In the genomic region with DNA sequence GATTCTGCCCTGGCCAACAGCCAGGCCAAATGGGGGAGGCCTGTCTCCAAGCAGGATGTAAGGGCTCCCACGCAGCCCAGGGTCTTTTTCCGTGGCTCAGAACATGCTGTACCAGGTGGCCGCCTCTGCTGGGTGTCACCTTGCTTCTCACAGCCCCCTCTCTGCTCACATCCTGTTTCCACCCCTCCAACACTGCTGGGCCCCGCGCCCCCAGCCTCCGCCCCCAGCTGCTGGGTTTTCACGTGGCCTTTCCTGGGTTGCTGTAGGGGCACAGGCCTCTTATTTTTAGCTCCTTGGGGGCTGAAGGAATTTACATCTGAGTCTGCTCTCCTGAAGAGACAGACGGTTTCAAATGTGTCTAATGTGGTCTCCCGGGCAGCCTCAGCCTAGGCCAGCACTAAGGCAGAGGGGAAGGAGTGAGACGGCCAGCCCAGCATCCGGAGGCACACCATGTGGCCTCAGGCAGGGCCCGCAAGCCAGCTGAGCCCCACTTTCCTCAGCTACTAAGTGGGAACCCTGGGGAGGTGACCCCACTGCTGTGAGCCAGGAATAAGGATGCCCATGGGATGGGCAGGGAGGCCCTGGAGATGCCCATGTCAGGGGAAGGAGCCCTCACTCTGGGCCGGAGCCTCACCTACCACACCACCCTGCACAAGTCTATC, we compare ENCODE assay signal across 10 cellular contexts. TPM values are rescaled to one million over a fixed set of nuclear protein-coding genes. Genes with fewer than 3 reads are reported as not detected.
DNase-seq lines count a peak whose midpoint lies in the region; ATAC-seq and TF ChIP-seq lines count a peak whose summit lies in the region.
"Had no signal": no experiment of that assay in that cellular context is flagged by ENCODE, and none has a peak within 500 bp of the region (broad histone marks: within the 10 kb centered on the region; RNA-seq: fewer than 3 reads in every experiment).

No MANE protein-coding gene starts in this region.

- H3K27me3 Mint-ChIP-seq in glutamatergic neuron (ENCODE audit: unreplicated experiment) = peaks cover 14% of the 10 kb centered on the region
- peaks cover 6% of the 10 kb centered on the region for H3K27me3 Mint-ChIP-seq in type B pancreatic cell

- ATAC-seq in HG02973 (IDR thresholded peaks at IDR 0.05; ENCODE audit: unreplicated experiment) = peak; percentile 63

- H3K27ac ChIP-seq in substantia nigra (ENCODE audit: low read depth, low read length, poor library complexity, severe bottlenecking) = peak overlapping the region; percentile 84
- H3K27ac ChIP-seq: SJSA1 had no signal

- H3K27ac Mint-ChIP-seq in glutamatergic neuron (ENCODE audit: unreplicated experiment) = peak overlapping the region; percentile 62
- no peak overlapping the region for H3K27ac Mint-ChIP-seq in type B pancreatic cell

- no peak overlapping the region for H3K4me3 Mint-ChIP-seq in glutamatergic neuron (ENCODE audit: unreplicated experiment)
- H3K4me3 Mint-ChIP-seq in type B pancreatic cell = no peak overlapping the region

- TF ChIP-seq POLR2A in GM18951 (IDR thresholded peaks at IDR 0.05; ENCODE audit: extremely low read depth, insufficient read depth, insufficient read length) = peak; percentile 63

- peak; percentile 74 to 77 for DNase-seq in activated CD4-positive, alpha-beta T cell treated with anti-CD3 and anti-CD28 coated beads, Interleukin-2, amount 50 U/mL, for 24 hours (ENCODE audit: low read depth in 1 of 2, low spot score in 1 of 2)
- DNase-seq in glutamatergic neuron (no peak), substantia nigra (lab: John Stamatoyannopoulos, UW) (peak in 3 of 49 donors; percentile 19 to 53 (median 44)), NCI-H2107 (lab: John Stamatoyannopoulos, UW) (no peak), type B pancreatic cell (ENCODE audit: extremely low spot score, unreplicated experiment) (no peak), NOMO-1 treated with dmso at 0.1 percent for 144 hours (lab: John Stamatoyannopoulos, UW; ENCODE audit: unreplicated experiment) (no peak)

- in situ Hi-C loops in GM18951 (cut with MboI; ENCODE audit: low sequenced_read_pairs, unreplicated experiment) = no loop called here

- H3K9me3 Mint-ChIP-seq in glutamatergic neuron (ENCODE audit: unreplicated experiment) (peaks cover 4% of the 10 kb centered on the region), type B pancreatic cell (no peaks in the 10 kb centered on the region)

- H3K4me1 Mint-ChIP-seq in glutamatergic neuron (ENCODE audit: low read depth, unreplicated experiment) (peaks cover 9% of the 10 kb centered on the region), type B pancreatic cell (ENCODE audit: unreplicated experiment) (peaks cover 4% of the 10 kb centered on the region)

- H3K36me3 Mint-ChIP-seq in glutamatergic neuron (ENCODE audit: unreplicated experiment) (peaks cover 7% of the 10 kb centered on the region), type B pancreatic cell (no peaks in the 10 kb centered on the region)

- TF ChIP-seq CTCF in glutamatergic neuron (IDR thresholded peaks at IDR 0.05; ENCODE audit: partially characterized antibody, unreplicated experiment) = no peak
- no peak for TF ChIP-seq CTCF in type B pancreatic cell (conservative IDR thresholded peaks at IDR 0.05)

RNA-seq across cellular contexts. Expression of a gene that starts 18.7 kb away (rescaled TPM):
- total RNA-seq in glutamatergic neuron (ENCODE audit: unreplicated experiment) (0.34 TPM), type B pancreatic cell (ENCODE audit: low replicate concordance) (4.3 and 4.5 TPM in 2 replicates)

RNA-seq across cellular contexts. Expression of a gene that starts 25.6 kb away (rescaled TPM):
- total RNA-seq in glutamatergic neuron (ENCODE audit: unreplicated experiment) = not detected
- 0.93 TPM in 1 of 2 replicates, not detected in the other for total RNA-seq in type B pancreatic cell (ENCODE audit: low replicate concordance)
- total RNA-seq: lung, SJSA1 had no signal

RNA-seq across cellular contexts. Expression of a gene that starts 44.7 kb away (rescaled TPM):
- 100 TPM for total RNA-seq in glutamatergic neuron (ENCODE audit: unreplicated experiment)
- total RNA-seq in type B pancreatic cell (ENCODE audit: low replicate concordance) = 133 and 146 TPM in 2 replicates

RNA-seq across cellular contexts. Expression of a gene that starts 47.5 kb away (rescaled TPM):
- 0.91 TPM for total RNA-seq in glutamatergic neuron (ENCODE audit: unreplicated experiment)
- 2.4 and 13.9 TPM in 2 replicates for total RNA-seq in type B pancreatic cell (ENCODE audit: low replicate concordance)
- total RNA-seq: SJSA1 had no signal

Comparison
In these comparisons a context has a peak if more than half of its experiments do, and no peak if none do; other contexts are left out.
1. DNase-seq: peak in activated CD4-positive, alpha-beta T cell treated with anti-CD3 and anti-CD28 coated beads, Interleukin-2, amount 50 U/mL, for 24 hours (2 of 2); none in glutamatergic neuron (single experiment), NCI-H2107 (single experiment), type B pancreatic cell (single experiment) and NOMO-1 treated with dmso at 0.1 percent for 144 hours (single experiment).